In the genomic region with DNA sequence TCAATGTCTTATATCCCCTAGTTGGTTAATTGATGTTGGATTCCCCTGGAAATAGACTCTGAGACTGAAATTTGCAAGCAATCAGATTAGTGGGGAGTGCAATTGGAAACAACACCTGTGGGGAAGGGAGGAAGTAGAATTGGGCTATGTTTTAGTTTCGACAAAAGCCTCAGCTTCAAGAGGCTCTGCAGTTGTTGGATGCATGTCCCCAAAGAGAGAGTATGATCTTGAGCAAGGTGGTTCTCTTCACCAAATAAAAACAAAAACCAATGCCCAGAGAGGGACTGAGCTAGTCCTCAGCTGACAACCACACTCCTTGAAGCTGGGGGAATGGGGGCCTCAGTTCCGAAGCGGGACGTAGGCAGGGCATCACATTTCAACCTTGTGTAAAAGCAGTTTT, we compare ENCODE assay signal across 23 cellular contexts.
"Had no signal": no experiment of that assay in that cellular context is flagged by ENCODE, and none has a peak within 500 bp of the region (broad histone marks: within the 10 kb centered on the region; RNA-seq: fewer than 3 reads in every experiment).

No MANE protein-coding gene starts in this region.

- H3K27me3 ChIP-seq: MG63, SJCRH30 had no signal

- H3K4me3 ChIP-seq: MG63, SJCRH30 had no signal

- H3K36me3 ChIP-seq: MG63, SJCRH30 had no signal

- H3K4me1 ChIP-seq: SJCRH30 had no signal

- DNase-seq: KBM-7; MG63; NCI-H1092; NCI-H1417 treated with DMSO at 0.1 percent for 48 hours; NCI-H146; NCI-H187; NCI-H2029; NCI-H2081 treated with DMSO at 0.1 percent for 48 hours; NCI-H2171; NCI-H226; NCI-H446; NCI-H510A; NCI-H524 treated with DMSO at 0.1 percent for 48 hours; NCI-H69; NCI-H774; NK-92 treated with Interleukin-12 subunit alpha and Interleukin-12 subunit beta, amount 100 ng/mL, for 24 hours; PC-3; SHP77 treated with DMSO at 0.1 percent for 48 hours; SJCRH30 had no signal

- H3K27ac ChIP-seq: HL-60, SJCRH30 had no signal

- ATAC-seq: Panc1, PC-3, Right ventricle myocardium inferior, SK-N-SH treated with all-trans-retinoic acid at 6 μM for 48 hours had no signal

- H3K9me3 ChIP-seq: MG63, SJCRH30 had no signal
